Comparison of ENCODE assay signal across 1 cellular context in the genomic region with DNA sequence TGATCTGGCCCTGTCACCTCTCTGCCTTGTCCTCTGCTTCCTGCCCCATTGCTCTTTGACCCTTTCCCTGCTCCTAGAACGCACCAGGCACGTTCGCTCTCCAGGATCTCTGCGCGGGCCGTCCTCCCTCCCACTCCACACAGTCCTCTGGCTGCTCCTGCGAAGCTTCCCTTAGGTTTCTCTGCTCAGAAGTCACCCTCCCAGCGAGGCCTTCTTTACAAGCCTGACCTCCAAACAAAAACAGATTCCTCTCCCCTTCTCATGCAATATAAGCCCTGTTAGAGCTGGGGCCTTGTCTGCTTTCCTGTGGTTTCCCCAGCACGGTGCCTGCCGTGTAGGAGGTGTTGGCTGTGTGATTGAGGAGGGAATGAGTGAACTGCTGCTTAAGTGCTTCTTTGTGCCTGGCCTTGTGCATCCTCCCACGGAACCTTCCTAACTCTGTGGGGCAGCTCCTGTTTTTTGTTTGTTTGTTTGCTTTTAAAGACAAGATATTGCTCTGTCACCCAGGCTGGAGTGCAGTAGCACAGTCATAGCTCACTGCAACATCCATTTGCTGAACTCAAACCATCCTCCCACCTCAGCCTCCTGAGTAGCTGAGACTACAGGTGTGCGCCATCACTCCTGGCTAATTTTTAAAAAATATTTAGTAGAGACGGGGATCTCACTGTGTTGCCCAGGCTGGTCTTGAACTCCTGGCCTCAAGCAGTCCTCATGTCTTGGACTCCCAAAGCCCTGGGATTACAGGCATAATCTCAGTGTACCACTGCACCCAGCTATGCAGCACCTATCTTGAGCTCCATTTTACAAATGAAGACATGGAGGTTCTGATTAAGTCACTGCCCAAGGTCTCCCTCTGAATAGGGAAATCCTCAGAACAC.
TF ChIP-seq lines count a peak whose summit lies in the region.

No MANE protein-coding gene starts in this region.

TF ChIP-seq in IMR-90, 13 proteins besides CTCF, POLR2A, EP300 and RAD21:
- TF ChIP-seq MAFK (IDR thresholded peaks at IDR 0.05; ENCODE audit: low read depth, low read length) (no peak), CEBPB (IDR thresholded peaks at IDR 0.05; ENCODE audit: low read depth, low read length) (no peak), CHD1 (IDR thresholded peaks at IDR 0.05; ENCODE audit: low read depth, low read length) (no peak), MXI1 (IDR thresholded peaks at IDR 0.05; ENCODE audit: borderline replicate concordance, low read depth, low read length) (no peak), RFX5 (IDR thresholded peaks at IDR 0.05; ENCODE audit: low read depth, low read length) (no peak), MAZ (IDR thresholded peaks at IDR 0.05; ENCODE audit: borderline replicate concordance, low read depth, low read length) (no peak), NFE2L2 (IDR thresholded peaks at IDR 0.05; ENCODE audit: low read depth, low read length) (no peak), RCOR1 (IDR thresholded peaks at IDR 0.05; ENCODE audit: insufficient replicate concordance, low read length) (no peak), SMC3 (IDR thresholded peaks at IDR 0.05; ENCODE audit: low read depth, low read length) (no peak), FOS (IDR thresholded peaks at IDR 0.05; ENCODE audit: low read depth, low read length) (no peak), BHLHE40 (IDR thresholded peaks at IDR 0.05; ENCODE audit: low read depth, low read length) (no peak)
- TF ChIP-seq, protein P1, sequence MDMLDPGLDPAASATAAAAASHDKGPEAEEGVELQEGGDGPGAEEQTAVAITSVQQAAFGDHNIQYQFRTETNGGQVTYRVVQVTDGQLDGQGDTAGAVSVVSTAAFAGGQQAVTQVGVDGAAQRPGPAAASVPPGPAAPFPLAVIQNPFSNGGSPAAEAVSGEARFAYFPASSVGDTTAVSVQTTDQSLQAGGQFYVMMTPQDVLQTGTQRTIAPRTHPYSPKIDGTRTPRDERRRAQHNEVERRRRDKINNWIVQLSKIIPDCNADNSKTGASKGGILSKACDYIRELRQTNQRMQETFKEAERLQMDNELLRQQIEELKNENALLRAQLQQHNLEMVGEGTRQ (IDR thresholded peaks at IDR 0.05; ENCODE audit: low read depth, low read length) = no peak
- TF ChIP-seq, protein P2, sequence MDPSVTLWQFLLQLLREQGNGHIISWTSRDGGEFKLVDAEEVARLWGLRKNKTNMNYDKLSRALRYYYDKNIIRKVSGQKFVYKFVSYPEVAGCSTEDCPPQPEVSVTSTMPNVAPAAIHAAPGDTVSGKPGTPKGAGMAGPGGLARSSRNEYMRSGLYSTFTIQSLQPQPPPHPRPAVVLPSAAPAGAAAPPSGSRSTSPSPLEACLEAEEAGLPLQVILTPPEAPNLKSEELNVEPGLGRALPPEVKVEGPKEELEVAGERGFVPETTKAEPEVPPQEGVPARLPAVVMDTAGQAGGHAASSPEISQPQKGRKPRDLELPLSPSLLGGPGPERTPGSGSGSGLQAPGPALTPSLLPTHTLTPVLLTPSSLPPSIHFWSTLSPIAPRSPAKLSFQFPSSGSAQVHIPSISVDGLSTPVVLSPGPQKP (IDR thresholded peaks at IDR 0.05; ENCODE audit: borderline replicate concordance, low read depth, low read length) = no peak
